20 cellular contexts compared by ENCODE assay signal in genomic region chr18:63575680-63576079, GRCh38.
A peak's percentile ranks its signal among the peaks of the same experiment; 100 is the strongest.
DNase-seq lines count a peak whose midpoint lies in the region; ATAC-seq lines count a peak whose summit lies in the region.
"Had no signal": no experiment of that assay in that cellular context is flagged by ENCODE, and none has a peak within 500 bp of the region (broad histone marks: within the 10 kb centered on the region; RNA-seq: fewer than 3 reads in every experiment).

No MANE protein-coding gene starts in this region.

- DNase-seq in SIG-M5 treated with dmso at 0.1 percent for 504 hours (lab: John Stamatoyannopoulos, UW; ENCODE audit: unreplicated experiment): peak; percentile 32
- DNase-seq in SIG-M5 (lab: John Stamatoyannopoulos, UW): no peak
- DNase-seq in NCI-H69 (lab: John Stamatoyannopoulos, UW): peak; percentile 22
- peak; percentile 7 for DNase-seq in amniotic epithelial cell (ENCODE audit: low read depth)
- DNase-seq in NCI-H446 (lab: John Stamatoyannopoulos, UW): no peak
- DNase-seq: CD4-positive, alpha-beta T cell; COR-L47; DMS79; GOT3; HCEC 1CT; IMR-90; NCI-H1048; NCI-H1417 treated with DMSO at 0.1 percent for 48 hours; NCI-H187; NCI-H510A treated with DMSO at 0.1 percent for 48 hours; SJCRH30; T-helper 1 cell had no signal

- ATAC-seq in GM18858 (IDR thresholded peaks at IDR 0.05; ENCODE audit: unreplicated experiment) (no peak), GM18909 (IDR thresholded peaks at IDR 0.05; ENCODE audit: poor library complexity, unreplicated experiment) (no peak)
- ATAC-seq: A549 had no signal

Comparison
In these comparisons a context has a peak if more than half of its experiments do, and no peak if none do; other contexts are left out.
1. DNase-seq: peak in SIG-M5 treated with dmso at 0.1 percent for 504 hours (single experiment), NCI-H69 (single experiment) and amniotic epithelial cell (single experiment); none in SIG-M5 (single experiment) and NCI-H446 (0 of 2).